ENCODE assay signal across 21 cellular contexts in genomic region chr10:127939786-127940330, GRCh38. TPM values are rescaled to one million over a fixed set of nuclear protein-coding genes. Genes with fewer than 3 reads are reported as not detected.
"Had no signal": no experiment of that assay in that cellular context is flagged by ENCODE, and none has a peak within 500 bp of the region (broad histone marks: within the 10 kb centered on the region; RNA-seq: fewer than 3 reads in every experiment).

No MANE protein-coding gene starts in this region.

- H3K9me3 Mint-ChIP-seq: activated naive CD4-positive, alpha-beta T cell treated with anti-CD3 and anti-CD28 coated beads, Interleukin-2, amount 50 U/mL, for 24 hours; brain; nephron; stimulated activated naive CD8-positive, alpha-beta T cell treated with anti-CD3 and anti-CD28 coated beads, Interleukin-15, Interleukin-2, amounts not matched to agents 100 ng/mL and 50 ng/mL, for 24 hours had no signal

- ATAC-seq: heart right ventricle, left lung had no signal

- DNase-seq: activated CD4-positive, alpha-beta T cell treated with anti-CD3 and anti-CD28 coated beads, Interleukin-2, amount 50 U/mL, for 1 hour; activated T-cell treated with anti-CD3 and anti-CD28 coated beads for 4 hours; cerebellar nuclear complex; esophagus squamous epithelium; foreskin melanocyte; heart right ventricle; left lung; mesendoderm; stimulated activated CD4-positive, alpha-beta T cell treated with anti-CD3 and anti-CD28 coated beads, Interleukin-12 subunit alpha, Interleukin-12 subunit beta, amount 100 ng/mL, for 4 hours; testis had no signal

- H3K27ac ChIP-seq: esophagus squamous epithelium, heart right ventricle, left lung, testis had no signal

- H3K4me1 Mint-ChIP-seq: nephron had no signal

- H3K4me3 Mint-ChIP-seq: activated naive CD4-positive, alpha-beta T cell treated with anti-CD3 and anti-CD28 coated beads, Interleukin-2, amount 50 U/mL, for 24 hours; brain; nephron; stimulated activated naive CD8-positive, alpha-beta T cell treated with anti-CD3 and anti-CD28 coated beads, Interleukin-15, Interleukin-2, amounts not matched to agents 100 ng/mL and 50 ng/mL, for 24 hours had no signal

- FAIRE-seq: islet of Langerhans had no signal

- H3K9me3 ChIP-seq: esophagus squamous epithelium, heart right ventricle, left lung, testis had no signal

- H3K36me3 Mint-ChIP-seq: activated naive CD4-positive, alpha-beta T cell treated with anti-CD3 and anti-CD28 coated beads, Interleukin-2, amount 50 U/mL, for 24 hours had no signal

- H3K27ac Mint-ChIP-seq: activated naive CD4-positive, alpha-beta T cell treated with anti-CD3 and anti-CD28 coated beads, Interleukin-2, amount 50 U/mL, for 24 hours; brain; nephron; stimulated activated naive CD8-positive, alpha-beta T cell treated with anti-CD3 and anti-CD28 coated beads, Interleukin-15, Interleukin-2, amounts not matched to agents 100 ng/mL and 50 ng/mL, for 24 hours had no signal

- H3K27me3 ChIP-seq: dorsolateral prefrontal cortex, heart right ventricle, left lung, testis had no signal

- H3K4me3 ChIP-seq: esophagus squamous epithelium, heart right ventricle, left lung, testis had no signal

- H3K36me3 ChIP-seq: esophagus squamous epithelium had no signal

RNA-seq across cellular contexts. Expression of gene CLRN3, which starts 47.1 kb away (rescaled TPM):
- total RNA-seq: activated CD8-positive, alpha-beta memory T cell treated with anti-CD3 and anti-CD28 coated beads for 36 hours; esophagus squamous epithelium; heart right ventricle; left lung; osteoblast; pulmonary artery endothelial cell; T-helper 2 cell treated with Interferon-gamma antibody and Interleukin-4, amounts not matched to agents 100 ng/mL and 5 ng/mL, for 36 hours had no signal
- polyA plus RNA-seq: heart right ventricle, urinary bladder had no signal
